ENCODE assay signal across 8 cellular contexts in the genomic region with DNA sequence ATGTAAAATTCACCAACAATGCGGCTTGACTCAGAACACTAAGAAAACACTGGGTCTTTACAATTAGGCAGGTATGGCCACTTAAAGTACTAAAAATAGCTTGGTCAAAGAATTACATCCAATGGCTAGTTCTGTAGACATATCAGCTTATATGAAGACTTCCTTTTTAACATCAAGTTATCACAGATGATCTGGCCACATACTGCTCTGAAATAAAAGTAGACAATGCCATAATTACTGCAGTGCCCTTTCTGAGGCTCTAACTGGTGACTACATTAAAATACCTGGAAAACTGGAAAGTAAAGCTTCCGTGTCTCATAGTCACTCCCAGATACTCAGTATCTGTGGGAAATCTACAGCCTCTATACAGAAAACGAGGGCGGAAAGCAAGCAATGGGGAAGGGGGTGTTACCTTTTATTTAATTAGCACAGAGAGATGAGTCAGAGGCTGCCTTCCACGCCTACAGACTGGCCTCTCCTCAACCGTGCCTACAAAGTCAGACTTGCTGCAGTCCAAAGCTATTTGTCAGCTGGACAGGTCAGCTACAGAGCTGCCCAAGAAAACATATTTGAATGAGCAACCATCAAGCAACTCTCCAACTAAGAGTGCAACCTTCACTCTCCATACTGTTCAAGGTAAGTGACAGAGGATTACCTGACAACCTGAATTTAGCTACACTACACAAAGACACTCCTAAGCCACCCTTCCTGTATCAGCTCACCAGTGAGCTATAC. TPM values are rescaled to one million over a fixed set of nuclear protein-coding genes. Genes with fewer than 3 reads are reported as not detected.
DNase-seq lines count a peak whose midpoint lies in the region; ATAC-seq lines count a peak whose summit lies in the region.

No MANE protein-coding gene starts in this region.

- no peaks in the 10 kb centered on the region for H3K9me3 ChIP-seq in trophoblast cell (ENCODE audit: insufficient read depth, low read depth, low read length)

- peak; percentile 84 for DNase-seq in activated effector memory CD4-positive, alpha-beta T cell treated with anti-CD3 and anti-CD28 coated beads, Interleukin-2, amount 50 U/mL, for 16 hours
- no peak for DNase-seq in activated effector memory CD4-positive, alpha-beta T cell treated with Interleukin-2 at 50 U/mL for 16 hours
- DNase-seq in NCI-H748 treated with DMSO at 0.1 percent for 48 hours (lab: John Stamatoyannopoulos, UW): peak; percentile 96
- peak; percentile 33 for DNase-seq in activated T-cell treated with anti-CD3 and anti-CD28 coated beads, Interleukin-2, amount 50 U/mL, for 4 hours
- peak; percentile 81 for DNase-seq in fibroblast of the conjunctiva (ENCODE audit: low read depth)
- DNase-seq in trophoblast cell: peak; percentile 94 to 96
- DNase-seq in UCSD-AML1 (lab: John Stamatoyannopoulos, UW; ENCODE audit: unreplicated experiment): no peak

- H2BK120ac ChIP-seq in trophoblast cell (ENCODE audit: insufficient read depth, low read length, poor library complexity): no peak overlapping the region

- peak; percentile 73 for ATAC-seq in HG03060 (IDR thresholded peaks at IDR 0.05; ENCODE audit: low read depth, unreplicated experiment)
- peak; percentile 78 to 81 for ATAC-seq in activated T-cell treated with anti-CD3 and anti-CD28 coated beads, Interleukin-2, amount 50 U/mL, for 4 hours

- H3K4ac ChIP-seq in trophoblast cell (ENCODE audit: low read depth, low read length): peak overlapping the region; percentile 47

- no peak overlapping the region for H3K23ac ChIP-seq in trophoblast cell (ENCODE audit: low read length)

- no peak overlapping the region for H2AFZ ChIP-seq in trophoblast cell (ENCODE audit: insufficient read depth, low read length, poor library complexity)

- peak overlapping the region; percentile 60 for H3K4me2 ChIP-seq in trophoblast cell (ENCODE audit: low read length)

- H3K27me3 Mint-ChIP-seq in activated T-cell treated with anti-CD3 and anti-CD28 coated beads, Interleukin-2, amount 50 U/mL, for 4 hours (ENCODE audit: low read depth): no peaks in the 10 kb centered on the region

- H3K79me2 ChIP-seq in trophoblast cell (ENCODE audit: control insufficient read depth, insufficient read depth, low read length, poor library complexity): peaks cover 13% of the 10 kb centered on the region

- peaks cover 2% of the 10 kb centered on the region for H3K79me1 ChIP-seq in trophoblast cell (ENCODE audit: low read length)

- no peak overlapping the region for H2BK5ac ChIP-seq in trophoblast cell (ENCODE audit: low read depth, low read length, poor library complexity)

- peaks cover 16% of the 10 kb centered on the region for H3K36me3 Mint-ChIP-seq in activated T-cell treated with anti-CD3 and anti-CD28 coated beads, Interleukin-2, amount 50 U/mL, for 4 hours (ENCODE audit: insufficient read depth)

- no peaks in the 10 kb centered on the region for H3K27me3 ChIP-seq in trophoblast cell (ENCODE audit: insufficient read depth, low read length)

- no CpG with 5 or more reads among the region's 6 CpGs for WGBS in trophoblast cell (ENCODE audit: extremely low coverage, insufficient coverage, insufficient read length)

- H3K9me3 Mint-ChIP-seq in activated T-cell treated with anti-CD3 and anti-CD28 coated beads, Interleukin-2, amount 50 U/mL, for 4 hours: peaks cover 6% of the 10 kb centered on the region

- H3K27ac ChIP-seq in trophoblast cell (ENCODE audit: low read depth, low read length): peak overlapping the region; percentile 88

- no peak overlapping the region for H3K4me3 ChIP-seq in trophoblast cell (ENCODE audit: low read depth, low read length)

- no peak overlapping the region for H4K91ac ChIP-seq in trophoblast cell (ENCODE audit: low read depth, low read length)

- H4K12ac ChIP-seq in trophoblast cell (ENCODE audit: low read depth, low read length): no peak overlapping the region

- peaks cover 10 to 12% of the 10 kb centered on the region in 2 experiments for H3K4me1 ChIP-seq in trophoblast cell (ENCODE audit: control insufficient read depth in 1 of 2, insufficient read depth in 2 of 2, low read length in 2 of 2)

- no peak overlapping the region for H4K8ac ChIP-seq in trophoblast cell (ENCODE audit: low read depth, low read length)

- H3K18ac ChIP-seq in trophoblast cell (ENCODE audit: low read length): peak overlapping the region; percentile 64

- peak overlapping the region; percentile 73 for H2BK12ac ChIP-seq in trophoblast cell (ENCODE audit: low read length)

- H3K4me3 Mint-ChIP-seq in activated T-cell treated with anti-CD3 and anti-CD28 coated beads, Interleukin-2, amount 50 U/mL, for 4 hours: peak overlapping the region; percentile 54

- no peak overlapping the region for H3K14ac ChIP-seq in trophoblast cell (ENCODE audit: low read length)

- H3K9ac ChIP-seq in trophoblast cell (ENCODE audit: low read length): no peak overlapping the region

- peaks cover 8 to 13% of the 10 kb centered on the region in 2 experiments for H3K36me3 ChIP-seq in trophoblast cell (ENCODE audit: control insufficient read depth in 1 of 2, insufficient read depth in 2 of 2, low read length in 2 of 2)

- peaks cover 67% of the 10 kb centered on the region for H3K4me1 Mint-ChIP-seq in activated T-cell treated with anti-CD3 and anti-CD28 coated beads, Interleukin-2, amount 50 U/mL, for 4 hours (ENCODE audit: low read depth)

- no peak overlapping the region for H2AK5ac ChIP-seq in trophoblast cell (ENCODE audit: low read length)

RNA-seq across cellular contexts. Expression of a gene that starts 8.7 kb away (rescaled TPM):
- total RNA-seq in activated T-cell treated with anti-CD3 and anti-CD28 coated beads, Interleukin-2, amount 50 U/mL, for 4 hours: 10 to 100 TPM; 18.0 to 21.5 (median 21.1) TPM
- 106 and 110 TPM in 2 replicates for polyA plus RNA-seq in trophoblast cell (2013)

Comparison
In these comparisons a context has a peak if more than half of its experiments do, and no peak if none do; other contexts are left out.
1. DNase-seq: peak in activated effector memory CD4-positive, alpha-beta T cell treated with anti-CD3 and anti-CD28 coated beads, Interleukin-2, amount 50 U/mL, for 16 hours (single experiment), NCI-H748 treated with DMSO at 0.1 percent for 48 hours (single experiment), activated T-cell treated with anti-CD3 and anti-CD28 coated beads, Interleukin-2, amount 50 U/mL, for 4 hours (single experiment), fibroblast of the conjunctiva (single experiment) and trophoblast cell (2 of 2); none in activated effector memory CD4-positive, alpha-beta T cell treated with Interleukin-2 at 50 U/mL for 16 hours (single experiment) and UCSD-AML1 (single experiment).